17 cellular contexts compared by ENCODE assay signal in genomic region chr21:43966946-43967512, GRCh38. TPM values are rescaled to one million over a fixed set of nuclear protein-coding genes. Genes with fewer than 3 reads are reported as not detected.
DNase-seq lines count a peak whose midpoint lies in the region; ATAC-seq and TF ChIP-seq lines count a peak whose summit lies in the region.
"Had no signal": no experiment of that assay in that cellular context is flagged by ENCODE, and none has a peak within 500 bp of the region (broad histone marks: within the 10 kb centered on the region; RNA-seq: fewer than 3 reads in every experiment).

No MANE protein-coding gene starts in this region.

- H3K4me1 ChIP-seq in BLaER1 treated with 17β-estradiol and CSF1 and Interleukin-3, amounts not matched to agents 10 nM and 100 nM = peaks cover 13 to 38% (median 23%) of the 10 kb centered on the region in 10 experiments
- no peaks in the 10 kb centered on the region for H3K4me1 ChIP-seq in osteoblast (ENCODE audit: insufficient read depth, low read length)

- no peaks in the 10 kb centered on the region for H3K27me3 Mint-ChIP-seq in activated naive CD8-positive, alpha-beta T cell treated with anti-CD3 and anti-CD28 coated beads, Interleukin-2, amount 50 U/mL, for 24 hours
- no peaks in the 10 kb centered on the region for H3K27me3 Mint-ChIP-seq in activated naive CD8-positive, alpha-beta T cell treated with anti-CD3 and anti-CD28 coated beads for 36 hours
- H3K27me3 Mint-ChIP-seq: CD4-positive, alpha-beta memory T cell; IgD-negative memory B cell had no signal

- H2AFZ ChIP-seq in osteoblast (ENCODE audit: low read length) = no peak overlapping the region

- TF ChIP-seq CTCF in osteoblast (IDR thresholded peaks at IDR 0.05; ENCODE audit: extremely low read depth, low read depth, low read length) = no peak

- peaks cover 0 to 76% (median 27%) of the 10 kb centered on the region in 11 experiments; a peak in 18 of 22 replicates for H3K36me3 ChIP-seq in BLaER1 treated with 17β-estradiol and CSF1 and Interleukin-3, amounts not matched to agents 10 nM and 100 nM
- H3K36me3 ChIP-seq in SK-N-MC (ENCODE audit: insufficient read depth, low read length) (peaks cover 28% of the 10 kb centered on the region; the same call in 1 of the 2 replicates), osteoblast (ENCODE audit: insufficient read depth, low read length) (peaks cover 17% of the 10 kb centered on the region)

- no peak overlapping the region for H3K4me3 Mint-ChIP-seq in activated naive CD8-positive, alpha-beta T cell treated with anti-CD3 and anti-CD28 coated beads, Interleukin-2, amount 50 U/mL, for 24 hours
- no peak overlapping the region for H3K4me3 Mint-ChIP-seq in activated naive CD8-positive, alpha-beta T cell treated with anti-CD3 and anti-CD28 coated beads for 36 hours
- H3K4me3 Mint-ChIP-seq: CD4-positive, alpha-beta memory T cell; HFFc6; IgD-negative memory B cell had no signal

- no peaks in the 10 kb centered on the region for H3K9me3 ChIP-seq in BLaER1 treated with 17β-estradiol and CSF1 and Interleukin-3, amounts not matched to agents 10 nM and 100 nM (replicated peaks in 1 of 11)
- H3K9me3 ChIP-seq in SK-N-MC (ENCODE audit: low read depth, low read length) (no peaks in the 10 kb centered on the region), osteoblast (ENCODE audit: low read depth, low read length) (no peaks in the 10 kb centered on the region)

- DNase-seq in activated naive CD8-positive, alpha-beta T cell treated with anti-CD3 and anti-CD28 coated beads, Interleukin-2, amount 50 U/mL, for 24 hours = no peak
- DNase-seq in activated naive CD8-positive, alpha-beta T cell treated with anti-CD3 and anti-CD28 coated beads for 36 hours = no peak
- DNase-seq in SK-N-MC (ENCODE audit: low read depth, low spot score) (no peak), osteoblast (ENCODE audit: insufficient read length, low spot score, missing footprints) (peak; percentile 10), retina (no peak), inferior parietal cortex (ENCODE audit: extremely low spot score) (no peak)
- DNase-seq: ACHN; CD4-positive, alpha-beta memory T cell; COR-L47; DMS153; DMS79 treated with DMSO at 0.1 percent for 48 hours; EL; HCEC 1CT; HFFc6 had no signal

- peaks cover 6% of the 10 kb centered on the region for H3K4me1 Mint-ChIP-seq in activated naive CD8-positive, alpha-beta T cell treated with anti-CD3 and anti-CD28 coated beads, Interleukin-2, amount 50 U/mL, for 24 hours
- no peaks in the 10 kb centered on the region for H3K4me1 Mint-ChIP-seq in activated naive CD8-positive, alpha-beta T cell treated with anti-CD3 and anti-CD28 coated beads for 36 hours

- H4K20me1 ChIP-seq in BLaER1 treated with 17β-estradiol and CSF1 and Interleukin-3, amounts not matched to agents 10 nM and 100 nM = peaks cover 40 to 74% (median 53%) of the 10 kb centered on the region in 11 experiments
- no peaks in the 10 kb centered on the region for H4K20me1 ChIP-seq in osteoblast (ENCODE audit: insufficient read depth, low read length)

- H3K9ac ChIP-seq in BLaER1 treated with 17β-estradiol and CSF1 and Interleukin-3, amounts not matched to agents 10 nM and 100 nM = no peak overlapping the region; a peak in 1 of 22 replicates
- H3K9ac ChIP-seq in SK-N-MC (ENCODE audit: insufficient read length) = no peak overlapping the region

- H3K9me3 Mint-ChIP-seq in activated naive CD8-positive, alpha-beta T cell treated with anti-CD3 and anti-CD28 coated beads, Interleukin-2, amount 50 U/mL, for 24 hours = no peaks in the 10 kb centered on the region
- H3K9me3 Mint-ChIP-seq in activated naive CD8-positive, alpha-beta T cell treated with anti-CD3 and anti-CD28 coated beads for 36 hours = no peaks in the 10 kb centered on the region
- H3K9me3 Mint-ChIP-seq: CD4-positive, alpha-beta memory T cell; HFFc6; IgD-negative memory B cell had no signal

- H3K36me3 Mint-ChIP-seq in activated naive CD8-positive, alpha-beta T cell treated with anti-CD3 and anti-CD28 coated beads, Interleukin-2, amount 50 U/mL, for 24 hours (ENCODE audit: low read depth) = peaks cover 24% of the 10 kb centered on the region
- peaks cover 15% of the 10 kb centered on the region for H3K36me3 Mint-ChIP-seq in activated naive CD8-positive, alpha-beta T cell treated with anti-CD3 and anti-CD28 coated beads for 36 hours

- ATAC-seq in activated naive CD8-positive, alpha-beta T cell treated with anti-CD3 and anti-CD28 coated beads, Interleukin-2, amount 50 U/mL, for 24 hours = no peak

- H3K27me3 ChIP-seq in BLaER1 treated with 17β-estradiol and CSF1 and Interleukin-3, amounts not matched to agents 10 nM and 100 nM = no peaks in the 10 kb centered on the region; a peak in 2 of 22 replicates
- no peaks in the 10 kb centered on the region for H3K27me3 ChIP-seq in osteoblast (ENCODE audit: insufficient read depth, low read length)

- no peaks in the 10 kb centered on the region for H3K79me2 ChIP-seq in osteoblast (ENCODE audit: insufficient read depth, low read length)

- H3K27ac ChIP-seq in BLaER1 treated with 17β-estradiol and CSF1 and Interleukin-3, amounts not matched to agents 10 nM and 100 nM = no peak overlapping the region
- H3K27ac ChIP-seq in SK-N-MC = 0 out of 2 replicates have a peak overlapping the region, but pooled peaks have one; percentile 25
- H3K27ac ChIP-seq in osteoblast (ENCODE audit: low read depth, low read length) = no peak overlapping the region
- H3K27ac ChIP-seq: C4-2B had no signal

- H3K27ac Mint-ChIP-seq in activated naive CD8-positive, alpha-beta T cell treated with anti-CD3 and anti-CD28 coated beads, Interleukin-2, amount 50 U/mL, for 24 hours = peak overlapping the region; percentile 74
- H3K27ac Mint-ChIP-seq in activated naive CD8-positive, alpha-beta T cell treated with anti-CD3 and anti-CD28 coated beads for 36 hours = no peak overlapping the region
- H3K27ac Mint-ChIP-seq: HFFc6, IgD-negative memory B cell had no signal

- H3K4me3 ChIP-seq in BLaER1 treated with 17β-estradiol and CSF1 and Interleukin-3, amounts not matched to agents 10 nM and 100 nM = no peak overlapping the region
- H3K4me3 ChIP-seq in SK-N-MC (no peak overlapping the region), osteoblast (ENCODE audit: insufficient read depth, low read length) (no peak overlapping the region)

- peak overlapping the region; percentile 38 to 86 (median 67) for H3K4me2 ChIP-seq in BLaER1 treated with 17β-estradiol and CSF1 and Interleukin-3, amounts not matched to agents 10 nM and 100 nM
- no peak overlapping the region for H3K4me2 ChIP-seq in osteoblast (ENCODE audit: insufficient read depth, low read length)

RNA-seq across cellular contexts. Expression of gene TRAPPC10, which starts 45.1 kb away (rescaled TPM):
- 10 to 100 TPM; 42.4 to 44.4 TPM for total RNA-seq in activated naive CD8-positive, alpha-beta T cell treated with anti-CD3 and anti-CD28 coated beads for 36 hours
- total RNA-seq in osteoblast = 33.0 and 36.2 TPM in 2 replicates
